ENCODE assay signal across 19 cellular contexts in genomic region chr7:36625247-36625646, GRCh38.
DNase-seq lines count a peak whose midpoint lies in the region; ATAC-seq and TF ChIP-seq lines count a peak whose summit lies in the region.
"Had no signal": no experiment of that assay in that cellular context is flagged by ENCODE, and none has a peak within 500 bp of the region (broad histone marks: within the 10 kb centered on the region; RNA-seq: fewer than 3 reads in every experiment).

No MANE protein-coding gene starts in this region.

- no peak overlapping the region for H3K9ac ChIP-seq in adipocyte (ENCODE audit: low read length)
- H3K9ac ChIP-seq: KMS-11, neural progenitor cell had no signal

- H3K4me3 Mint-ChIP-seq in CD14-positive monocyte = no peak overlapping the region
- H3K4me3 Mint-ChIP-seq: activated B cell treated with CpG ODN at 0.5 μM for 24 hours; activated CD8-positive, alpha-beta T cell treated with anti-CD3 and anti-CD28 coated beads, Interleukin-2, amount 10 ng/mL, durations not matched to agents 7 days and 5 days; activated naive CD8-positive, alpha-beta T cell treated with anti-CD3 and anti-CD28 coated beads, Interleukin-2, amount 10 ng/mL, durations not matched to agents 7 days and 5 days; CD4-positive, alpha-beta T cell; neural progenitor cell; T-helper 17 cell had no signal

- H3K9me3 ChIP-seq in adipocyte (ENCODE audit: control insufficient read depth, low read length) = no peaks in the 10 kb centered on the region
- H3K9me3 ChIP-seq: colonic mucosa had no signal

- TF ChIP-seq POLR2A in lower leg skin (IDR thresholded peaks at IDR 0.05) = no peak

- TF ChIP-seq CTCF in CD14-positive monocyte (IDR thresholded peaks at IDR 0.05) (no peak), lower leg skin (IDR thresholded peaks at IDR 0.05) (no peak)

- ATAC-seq in Right ventricle myocardium superior (ENCODE audit: poor library complexity) = no peak
- ATAC-seq: activated CD8-positive, alpha-beta T cell treated with anti-CD3 and anti-CD28 coated beads, Interleukin-2, amount 10 ng/mL, durations not matched to agents 7 days and 5 days; T-helper 17 cell had no signal

- H3K36me3 Mint-ChIP-seq in CD14-positive monocyte = peaks cover 92 to 98% of the 10 kb centered on the region in 2 donors
- H3K36me3 Mint-ChIP-seq: neural progenitor cell had no signal

- H3K9me3 Mint-ChIP-seq in CD14-positive monocyte = no peaks in the 10 kb centered on the region
- H3K9me3 Mint-ChIP-seq: activated B cell treated with CpG ODN at 0.5 μM for 24 hours; activated naive CD8-positive, alpha-beta T cell treated with anti-CD3 and anti-CD28 coated beads, Interleukin-2, amount 10 ng/mL, durations not matched to agents 7 days and 5 days; CD4-positive, alpha-beta T cell; neural progenitor cell had no signal

- H3K27me3 Mint-ChIP-seq in CD14-positive monocyte (ENCODE audit: low read depth in 3 of 3) = peaks cover 0 to 2% (median 0%) of the 10 kb centered on the region in 3 donors
- H3K27me3 Mint-ChIP-seq: activated B cell treated with CpG ODN at 0.5 μM for 24 hours; activated naive CD8-positive, alpha-beta T cell treated with anti-CD3 and anti-CD28 coated beads, Interleukin-2, amount 10 ng/mL, durations not matched to agents 7 days and 5 days; CD4-positive, alpha-beta T cell had no signal

- intact Hi-C loops in CD14-positive monocyte (cut with micrococcal nuclease) (no loop called here), Right ventricle myocardium superior (cut with DNase I) (no loop called here), lower leg skin (cut with DNase I; ENCODE audit: low total_unique reads) (no loop called here)

- H3K27ac Mint-ChIP-seq in CD14-positive monocyte = peak overlapping the region; percentile 25 to 91 (median 80)
- H3K27ac Mint-ChIP-seq: activated B cell treated with CpG ODN at 0.5 μM for 24 hours; activated naive CD8-positive, alpha-beta T cell treated with anti-CD3 and anti-CD28 coated beads, Interleukin-2, amount 10 ng/mL, durations not matched to agents 7 days and 5 days; CD4-positive, alpha-beta T cell; T-helper 17 cell had no signal

- DNase-seq in CD14-positive monocyte (ENCODE audit: low spot score) (no peak), adipocyte (ENCODE audit: low read depth) (peak; percentile 4), myocyte (ENCODE audit: low read depth) (peak; percentile 39), Right ventricle myocardium superior (no peak), SK-N-DZ (ENCODE audit: low spot score) (no peak), lower leg skin (ENCODE audit: low spot score in 2 of 2) (no peak), NCI-H2196 (lab: John Stamatoyannopoulos, UW; ENCODE audit: unreplicated experiment) (no peak)
- peak; percentile 47 for DNase-seq in Jurkat, Clone E6-1 (ENCODE audit: low read depth, low spot score)
- DNase-seq: activated B cell treated with CpG ODN at 0.5 μM for 24 hours; activated CD8-positive, alpha-beta T cell treated with anti-CD3 and anti-CD28 coated beads, Interleukin-2, amount 10 ng/mL, durations not matched to agents 7 days and 5 days; activated naive CD8-positive, alpha-beta T cell treated with anti-CD3 and anti-CD28 coated beads, Interleukin-2, amount 10 ng/mL, durations not matched to agents 7 days and 5 days; CD4-positive, alpha-beta T cell; colonic mucosa; hypothalamus; NCI-H526 treated with DMSO at 0.1 percent for 48 hours; SHP77 treated with DMSO at 0.1 percent for 48 hours; T-helper 17 cell had no signal

- peaks cover 51% of the 10 kb centered on the region for H3K4me1 Mint-ChIP-seq in CD14-positive monocyte

- 45 to 63% methylated on average over 4 of the region's 4 CpGs for WGBS in lower leg skin, 2 donors

- no peaks in the 10 kb centered on the region for H3K36me3 ChIP-seq in adipocyte (ENCODE audit: control insufficient read depth, insufficient read depth, low read length, severe bottlenecking)
- H3K36me3 ChIP-seq: colonic mucosa, neural progenitor cell had no signal

- no peak overlapping the region for H3K4me3 ChIP-seq in Jurkat, Clone E6-1 (ENCODE audit: low read length)
- H3K4me3 ChIP-seq in adipocyte (ENCODE audit: low read length) (no peak overlapping the region), lower leg skin (ENCODE audit: low read depth, poor library complexity, severe bottlenecking) (no peak overlapping the region)
- H3K4me3 ChIP-seq: colonic mucosa, neural progenitor cell had no signal

- peaks cover 42% of the 10 kb centered on the region for H3K27me3 ChIP-seq in adipocyte (replicated peaks; ENCODE audit: control insufficient read depth, insufficient read depth, low read length)
- H3K27me3 ChIP-seq: colonic mucosa, neural progenitor cell had no signal

- peaks cover 3% of the 10 kb centered on the region for H3K4me1 ChIP-seq in adipocyte (ENCODE audit: control insufficient read depth, insufficient read depth, low read length)
- H3K4me1 ChIP-seq: colonic mucosa had no signal

Comparison
In these comparisons a context has a peak if more than half of its experiments do, and no peak if none do; other contexts are left out.
1. DNase-seq: peak in Jurkat, Clone E6-1 (single experiment), adipocyte (single experiment) and myocyte (single experiment); none in CD14-positive monocyte (single experiment), Right ventricle myocardium superior (single experiment), SK-N-DZ (single experiment), lower leg skin (0 of 2) and NCI-H2196 (single experiment).